In genomic region chr11:77175869-77176539, GRCh38 we compare ENCODE assay signal across 10 cellular contexts. TPM values are rescaled to one million over a fixed set of nuclear protein-coding genes. Genes with fewer than 3 reads are reported as not detected.
A peak's percentile ranks its signal among the peaks of the same experiment; 100 is the strongest.
DNase-seq lines count a peak whose midpoint lies in the region; ATAC-seq and TF ChIP-seq lines count a peak whose summit lies in the region.
"Had no signal": no experiment of that assay in that cellular context is flagged by ENCODE, and none has a peak within 500 bp of the region (broad histone marks: within the 10 kb centered on the region; RNA-seq: fewer than 3 reads in every experiment).

No MANE protein-coding gene starts in this region.

- no peak overlapping the region for H3K27ac ChIP-seq in HEK293 (ENCODE audit: extremely low read depth, low read depth, low read length)
- peak overlapping the region; percentile 1 for H3K27ac ChIP-seq in skeletal muscle tissue (ENCODE audit: low read depth, low read length)
- H3K27ac ChIP-seq: colonic mucosa had no signal

- POLR2A ChIA-PET in HEK293 (lab: Yijun Ruan, JAX), result no interaction called here

- H3K4me1 ChIP-seq in HEK293 (ENCODE audit: control insufficient read depth, insufficient read depth, low read length) (no peaks in the 10 kb centered on the region), skeletal muscle tissue (ENCODE audit: control insufficient read depth in 3 of 3, insufficient read depth in 3 of 3, low read length in 3 of 3) (peaks cover 8 to 17% (median 9%) of the 10 kb centered on the region in 3 donors)
- H3K4me1 ChIP-seq: colonic mucosa had no signal

- CTCF ChIA-PET in HEK293 (lab: Yijun Ruan, JAX), result interaction anchor here (0.9 to 1.5 kb wide), 4 partner anchors 12 to 444 kb away, joined by 3 to 6 read pairs (median 4); no protein-coding TSS in a partner anchor

- ATAC-seq in HG03135 (IDR thresholded peaks at IDR 0.05; ENCODE audit: unreplicated experiment), result no peak
- no peak for ATAC-seq in GM18520 (IDR thresholded peaks at IDR 0.05; ENCODE audit: unreplicated experiment)

- H3K9me3 ChIP-seq in HEK293 (ENCODE audit: control insufficient read depth, insufficient read depth, low read depth, low read length) (no peaks in the 10 kb centered on the region), skeletal muscle tissue (ENCODE audit: control insufficient read depth in 3 of 3, low read length in 3 of 3) (no peaks in the 10 kb centered on the region)
- H3K9me3 ChIP-seq: colonic mucosa had no signal

- no peak overlapping the region for H3K9ac ChIP-seq in skeletal muscle tissue (ENCODE audit: low read depth in 1 of 3, low read length in 3 of 3)

- TF ChIP-seq CTCF in HEK293 (tag by site-specific recombination; IDR thresholded peaks at IDR 0.05), result no peak

- DNase-seq in UCSD-AML1 (lab: John Stamatoyannopoulos, UW; ENCODE audit: unreplicated experiment) (peak; percentile 87), iPS-NIHi11 (ENCODE audit: low spot score) (peak; percentile 77), NCI-H1092 treated with DMSO at 0.1 percent for 48 hours (lab: John Stamatoyannopoulos, UW) (no peak)
- DNase-seq: activated T-cell treated with anti-CD3 and anti-CD28 coated beads, Interleukin-2, amount 50 U/mL, for 72 hours; colonic mucosa; NCI-H510A treated with DMSO at 0.1 percent for 48 hours had no signal

- H3K4me3 ChIP-seq in HEK293 (ENCODE audit: low read depth, low read length), result no peak overlapping the region
- peak overlapping the region in 1 of 3 donors; percentile 6 for H3K4me3 ChIP-seq in skeletal muscle tissue (ENCODE audit: low read length in 3 of 3)
- H3K4me3 ChIP-seq: colonic mucosa had no signal

- no peaks in the 10 kb centered on the region for H3K27me3 ChIP-seq in skeletal muscle tissue (ENCODE audit: control insufficient read depth in 3 of 3, insufficient read depth in 3 of 3, low read length in 3 of 3)
- H3K27me3 ChIP-seq: colonic mucosa had no signal

- H3K36me3 ChIP-seq in HEK293 (ENCODE audit: control insufficient read depth in 2 of 2, insufficient read depth in 1 of 2, low read length in 2 of 2), result no peaks in the 10 kb centered on the region
- H3K36me3 ChIP-seq in skeletal muscle tissue (ENCODE audit: control insufficient read depth in 3 of 3, insufficient read depth in 3 of 3, low read length in 3 of 3), result no peaks in the 10 kb centered on the region
- H3K36me3 ChIP-seq: colonic mucosa had no signal

TF ChIP-seq in HEK293, 187 proteins besides CTCF, POLR2A, EP300 and RAD21:
- TF ChIP-seq ZNF473 (tag by site-specific recombination; IDR thresholded peaks at IDR 0.05) (no peak), ZIC2 (tag by site-specific recombination; IDR thresholded peaks at IDR 0.05) (peak; percentile 0; the same call in 1 of the 2 replicates)

RNA-seq across cellular contexts. Expression of gene MYO7A, which starts 48.0 kb away (rescaled TPM):
- total RNA-seq in skeletal muscle tissue, result 6.3 TPM
